8 cellular contexts compared by ENCODE assay signal in genomic region chr5:140176028-140176382, GRCh38. TPM values are rescaled to one million over a fixed set of nuclear protein-coding genes. Genes with fewer than 3 reads are reported as not detected.
DNase-seq lines count a peak whose midpoint lies in the region; ATAC-seq and TF ChIP-seq lines count a peak whose summit lies in the region.

No MANE protein-coding gene starts in this region.

- H3K4me3 ChIP-seq in WI38 (ENCODE audit: low read depth, low read length), result peak overlapping the region; percentile 90
- H3K4me3 ChIP-seq in gastroesophageal sphincter, result peak overlapping the region; percentile 80 to 100
- H3K4me3 ChIP-seq in skeletal muscle tissue (ENCODE audit: low read length in 3 of 3), result peak overlapping the region; percentile 87 to 95 (median 94)

- TF ChIP-seq CTCF in H9 (conservative IDR thresholded peaks at IDR 0.05) (no peak), WI38 (IDR thresholded peaks at IDR 0.05; ENCODE audit: low read depth, low read length) (no peak), gastroesophageal sphincter (IDR thresholded peaks at IDR 0.05) (no peak)

- H3K27me3 ChIP-seq in H9 (ENCODE audit: insufficient read depth, low read length) (no peaks in the 10 kb centered on the region), gastroesophageal sphincter (no peaks in the 10 kb centered on the region), skeletal muscle tissue (ENCODE audit: control insufficient read depth in 3 of 3, insufficient read depth in 3 of 3, low read length in 3 of 3) (no peaks in the 10 kb centered on the region)

- no peaks in the 10 kb centered on the region for H3K9me3 Mint-ChIP-seq in H9

- H3K9me3 ChIP-seq in H9 (ENCODE audit: control insufficient read depth, low read depth, low read length) (no peaks in the 10 kb centered on the region), gastroesophageal sphincter (no peaks in the 10 kb centered on the region), skeletal muscle tissue (ENCODE audit: control insufficient read depth in 3 of 3, low read length in 3 of 3) (no peaks in the 10 kb centered on the region)

- peak overlapping the region; percentile 43 for H2AFZ ChIP-seq in H9 (ENCODE audit: low read length)

- no peak overlapping the region for H2BK12ac ChIP-seq in H9 (ENCODE audit: insufficient read length, low read depth, low read length)

- H2BK120ac ChIP-seq in H9 (ENCODE audit: low read depth, low read length, poor library complexity, severe bottlenecking), result no peak overlapping the region

- H3K56ac ChIP-seq in H9 (ENCODE audit: insufficient read length, low read depth, low read length), result no peak overlapping the region

- H3K4me1 ChIP-seq in H9 (ENCODE audit: insufficient read depth, low read length) (no peaks in the 10 kb centered on the region), gastroesophageal sphincter (peaks cover 4 to 63% (median 20%) of the 10 kb centered on the region in 3 donors), skeletal muscle tissue (ENCODE audit: control insufficient read depth in 3 of 3, insufficient read depth in 3 of 3, low read length in 3 of 3) (peaks cover 30 to 40% (median 36%) of the 10 kb centered on the region in 3 donors)

- WGBS in H9 (ENCODE audit: extremely low coverage, insufficient read length, low lambda C conversion rate), result no CpG with 5 or more reads among the region's 4 CpGs
- 8 to 16% methylated on average over 3 to 4 of the region's 4 CpGs for WGBS in gastroesophageal sphincter (ENCODE audit: low coverage in 1 of 2), 2 donors

- TF ChIP-seq POLR2A in gastroesophageal sphincter (IDR thresholded peaks at IDR 0.05), result no peak

- H3K23me2 ChIP-seq in H9 (ENCODE audit: insufficient read length, low read depth, low read length, poor library complexity, severe bottlenecking), result peaks cover 9% of the 10 kb centered on the region

- H4K91ac ChIP-seq in H9 (ENCODE audit: insufficient read length, low read depth, low read length), result no peak overlapping the region

- peak overlapping the region; percentile 85 for H3K9ac ChIP-seq in H9 (ENCODE audit: extremely low read depth, insufficient read length, low read length)
- peak overlapping the region; percentile 98 to 100 (median 99) for H3K9ac ChIP-seq in skeletal muscle tissue (ENCODE audit: low read depth in 1 of 3, low read length in 3 of 3)

- H2AK5ac ChIP-seq in H9 (ENCODE audit: insufficient read length, low read length), result no peak overlapping the region

- ATAC-seq in gastroesophageal sphincter, result no peak
- ATAC-seq in HG02610 (IDR thresholded peaks at IDR 0.05; ENCODE audit: unreplicated experiment), result no peak
- no peak for ATAC-seq in HG03521 (IDR thresholded peaks at IDR 0.05; ENCODE audit: unreplicated experiment)

- peak overlapping the region; percentile 97 for H3K4me2 ChIP-seq in H9 (ENCODE audit: insufficient read depth, insufficient read length, low read length)

- no peak for TF ChIP-seq EP300 in gastroesophageal sphincter (IDR thresholded peaks at IDR 0.05)

- H3K79me2 ChIP-seq in H9 (ENCODE audit: insufficient read depth, low read length), result no peaks in the 10 kb centered on the region

- H2BK5ac ChIP-seq in H9 (ENCODE audit: insufficient read length, low read length), result no peak overlapping the region

- no peak overlapping the region for H3K4ac ChIP-seq in H9 (ENCODE audit: low read depth, low read length)

- H3K27ac ChIP-seq in H9 (ENCODE audit: insufficient read length, low read depth, low read length) (no peak overlapping the region), gastroesophageal sphincter (peak overlapping the region; percentile 91 to 100 (median 96)), skeletal muscle tissue (ENCODE audit: low read depth, low read length) (peak overlapping the region; percentile 100)

- H3K27ac Mint-ChIP-seq in H9, result peak overlapping the region; percentile 9 to 97 (median 75); a peak in 6 of 7 replicates

- no peak overlapping the region for H2BK20ac ChIP-seq in H9 (ENCODE audit: low read depth, low read length, poor library complexity, severe bottlenecking)

- H3K4me3 Mint-ChIP-seq in H9, result peak overlapping the region; percentile 79 to 93

- H4K5ac ChIP-seq in H9 (ENCODE audit: insufficient read length, low read depth, low read length), result no peak overlapping the region

- peak overlapping the region; percentile 79 for H3K18ac ChIP-seq in H9 (ENCODE audit: insufficient read length, low read depth, low read length)

- H2BK15ac ChIP-seq in H9 (ENCODE audit: low read depth, low read length), result no peak overlapping the region

- H3K14ac ChIP-seq in H9 (ENCODE audit: insufficient read depth, low read length), result peak overlapping the region; percentile 53; the same call in 1 of the 2 replicates

- H3K27me3 Mint-ChIP-seq in H9 (ENCODE audit: low read depth), result peaks cover 12% of the 10 kb centered on the region

- H3K36me3 Mint-ChIP-seq in H9 (ENCODE audit: insufficient read depth in 1 of 3, low read depth in 3 of 3), result no peaks in the 10 kb centered on the region; a peak in 1 of 7 replicates

- H3K23ac ChIP-seq in H9 (ENCODE audit: insufficient read length, low read depth, low read length), result no peak overlapping the region

- no peaks in the 10 kb centered on the region for H3K79me1 ChIP-seq in H9 (ENCODE audit: insufficient read depth, low read depth, low read length, poor library complexity, severe bottlenecking)

- DNase-seq in H9 (no peak), NCI-H1930 (lab: John Stamatoyannopoulos, UW) (no peak), NCI-H82 treated with DMSO at 0.1 percent for 48 hours (lab: John Stamatoyannopoulos, UW; ENCODE audit: unreplicated experiment) (no peak)

- peaks cover 14 to 15% of the 10 kb centered on the region in 2 experiments for H3K4me1 Mint-ChIP-seq in H9

- H3T11ph ChIP-seq in H9 (ENCODE audit: low read length), result no peak overlapping the region

- H4K20me1 ChIP-seq in H9 (ENCODE audit: control insufficient read depth, insufficient read depth, insufficient read length), result peaks cover 3% of the 10 kb centered on the region

- no peak overlapping the region for H4K8ac ChIP-seq in H9 (replicated peaks; ENCODE audit: insufficient read length, low read depth, low read length)

- H3K36me3 ChIP-seq in gastroesophageal sphincter (no peaks in the 10 kb centered on the region), skeletal muscle tissue (ENCODE audit: control insufficient read depth in 3 of 3, insufficient read depth in 3 of 3, low read length in 3 of 3) (peaks cover 0 to 3% (median 2%) of the 10 kb centered on the region in 3 donors)

RNA-seq across cellular contexts. Expression of gene CYSTM1, which starts 1.0 kb away (rescaled TPM):
- total RNA-seq in H9 (2021), result 19.0 and 20.6 TPM in 2 replicates
- total RNA-seq in gastroesophageal sphincter, result 100 to 1,000 TPM in 1 of 4 donors, 10 to 100 TPM in 3; 41.6 to 102 (median 62.3) TPM
- total RNA-seq in skeletal muscle tissue, result 3.1 TPM

RNA-seq across cellular contexts. Expression of gene IGIP, which starts 50.3 kb away (rescaled TPM):
- total RNA-seq in H9 (2021) (0.52 and 0.53 TPM in 2 replicates), gastroesophageal sphincter (10 to 100 TPM; 26.0 to 36.6 (median 28.7) TPM), skeletal muscle tissue (5.7 TPM)
